8 cellular contexts compared by ENCODE assay signal in the genomic region with DNA sequence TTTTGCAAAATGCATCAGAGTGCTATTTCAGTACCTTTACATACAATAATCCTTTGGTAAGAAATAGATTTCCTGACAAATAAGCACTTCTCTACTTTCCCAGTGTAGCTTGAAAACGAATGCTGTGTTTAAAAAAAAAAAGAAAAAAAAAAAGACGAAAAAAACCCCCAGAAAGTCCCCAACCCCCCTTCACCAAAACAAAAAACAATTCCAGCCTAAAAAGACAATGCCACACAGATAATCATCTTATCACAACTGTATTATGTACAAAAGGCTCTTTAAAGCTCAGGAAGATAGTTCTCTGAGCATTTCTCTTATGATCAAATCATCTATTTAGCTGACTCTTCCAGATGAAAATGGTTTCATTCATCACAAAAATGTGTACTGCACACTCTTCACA. TPM values are rescaled to one million over a fixed set of nuclear protein-coding genes. Genes with fewer than 3 reads are reported as not detected.
DNase-seq lines count a peak whose midpoint lies in the region; ATAC-seq and TF ChIP-seq lines count a peak whose summit lies in the region.

No MANE protein-coding gene starts in this region.

- H3K27ac Mint-ChIP-seq in GM23338: no peak overlapping the region
- no peak overlapping the region for H3K27ac Mint-ChIP-seq in activated CD8-positive, alpha-beta T cell treated with anti-CD3 and anti-CD28 coated beads for 36 hours

- WGBS in gastroesophageal sphincter (ENCODE audit: low coverage in 1 of 2), 2 donors: 0% methylated on average over 1 to 2 of the region's 2 CpGs

- H3K4me1 ChIP-seq in GM23338 (ENCODE audit: insufficient read depth): peaks cover 31% of the 10 kb centered on the region
- peaks cover 5 to 75% (median 8%) of the 10 kb centered on the region in 3 donors for H3K4me1 ChIP-seq in gastroesophageal sphincter
- H3K4me1 ChIP-seq in gastrocnemius medialis: peaks cover 30 to 31% of the 10 kb centered on the region in 2 donors

- H3K36me3 Mint-ChIP-seq in GM23338 (ENCODE audit: low read depth): peaks cover 32% of the 10 kb centered on the region
- H3K36me3 Mint-ChIP-seq in activated CD8-positive, alpha-beta T cell treated with anti-CD3 and anti-CD28 coated beads for 36 hours (ENCODE audit: low read depth): no peaks in the 10 kb centered on the region

- TF ChIP-seq POLR2A in gastroesophageal sphincter (IDR thresholded peaks at IDR 0.05) (no peak), gastrocnemius medialis (IDR thresholded peaks at IDR 0.05) (no peak)

- H4K20me1 ChIP-seq in GM23338 (replicated peaks; ENCODE audit: insufficient read depth): no peaks in the 10 kb centered on the region

- H3K9me3 ChIP-seq in gastroesophageal sphincter (no peaks in the 10 kb centered on the region), gastrocnemius medialis (no peaks in the 10 kb centered on the region)

- H3K79me2 ChIP-seq in GM23338 (replicated peaks; ENCODE audit: insufficient read depth): peaks cover 62% of the 10 kb centered on the region

- no peak for TF ChIP-seq EP300 in gastroesophageal sphincter (IDR thresholded peaks at IDR 0.05)

- peaks cover 8% of the 10 kb centered on the region for H3K27me3 Mint-ChIP-seq in GM23338 (ENCODE audit: insufficient read depth, low read depth, poor library complexity)
- peaks cover 45% of the 10 kb centered on the region for H3K27me3 Mint-ChIP-seq in activated CD8-positive, alpha-beta T cell treated with anti-CD3 and anti-CD28 coated beads for 36 hours

- ATAC-seq in GM23338 (no peak), gastroesophageal sphincter (no peak), gastrocnemius medialis (no peak), GM19455 (IDR thresholded peaks at IDR 0.05; ENCODE audit: unreplicated experiment) (no peak)
- ATAC-seq in activated CD8-positive, alpha-beta T cell treated with anti-CD3 and anti-CD28 coated beads for 36 hours: no peak

- no peak overlapping the region for H3K27ac ChIP-seq in GM23338 (ENCODE audit: low read depth)
- peak overlapping the region; percentile 97 to 100 (median 98) for H3K27ac ChIP-seq in gastroesophageal sphincter
- H3K27ac ChIP-seq in gastrocnemius medialis: peak overlapping the region; percentile 96 to 99 (median 98)

- H2AFZ ChIP-seq in GM23338: no peak overlapping the region

- POLR2A ChIA-PET in activated CD8-positive, alpha-beta T cell treated with anti-CD3 and anti-CD28 coated beads for 36 hours (lab: Charles Lee): interaction anchor here (0.6 kb wide), 1 partner anchor 498 kb away, joined by 3 read pairs; no protein-coding TSS in a partner anchor

- in situ Hi-C loops in gastrocnemius medialis (cut with MboI; ENCODE audit: low sequenced_read_pairs in 4 of 4): no loop called here

- TF ChIP-seq CTCF in GM23338 (conservative IDR thresholded peaks at IDR 0.05; ENCODE audit: low read depth in 2 of 2): no peak
- no peak for TF ChIP-seq CTCF in activated CD8-positive, alpha-beta T cell treated with anti-CD3 and anti-CD28 coated beads for 36 hours (IDR thresholded peaks at IDR 0.05)
- TF ChIP-seq CTCF in gastroesophageal sphincter (IDR thresholded peaks at IDR 0.05): no peak
- no peak for TF ChIP-seq CTCF in gastrocnemius medialis (IDR thresholded peaks at IDR 0.05 in 4 of 5, conservative IDR thresholded peaks at IDR 0.05 in 1 of 5)

- H3K4me3 ChIP-seq in GM23338 (peak overlapping the region; percentile 88), gastroesophageal sphincter (peak overlapping the region; percentile 83 to 93), gastrocnemius medialis (peak overlapping the region; percentile 81 to 98 (median 91))

- H3K36me3 ChIP-seq in GM23338 (ENCODE audit: insufficient read depth): no peaks in the 10 kb centered on the region; the same call in 1 of the 2 replicates
- H3K36me3 ChIP-seq in gastroesophageal sphincter: peaks cover 0 to 8% of the 10 kb centered on the region in 2 donors
- H3K36me3 ChIP-seq in gastrocnemius medialis: no peaks in the 10 kb centered on the region

- DNase-seq in GM23338 (ENCODE audit: low spot score) (no peak), gastrocnemius medialis (no peak), NCI-H2171 (lab: John Stamatoyannopoulos, UW) (no peak), dedifferentiated amniotic fluid mesenchymal stem cell (ENCODE audit: extremely low spot score) (no peak)
- no peak for DNase-seq in activated CD8-positive, alpha-beta T cell treated with anti-CD3 and anti-CD28 coated beads for 36 hours
- no peak for DNase-seq in activated CD8-positive, alpha-beta memory T cell treated with anti-CD3 and anti-CD28 coated beads, Interleukin-2, amount 50 U/mL, for 4 hours

- no peaks in the 10 kb centered on the region; the same call in 1 of the 2 replicates for H3F3A ChIP-seq in GM23338 (replicated peaks; ENCODE audit: low read depth)

- CTCF ChIA-PET in activated CD8-positive, alpha-beta T cell treated with anti-CD3 and anti-CD28 coated beads for 36 hours (lab: Charles Lee): interaction anchor here (0.9 to 1.5 kb wide), 3 partner anchors 14 to 106 kb away, joined by 3 read pairs; no protein-coding TSS in a partner anchor

- H3K9me3 Mint-ChIP-seq in GM23338: no peaks in the 10 kb centered on the region; the same call in 2 of the 3 replicates
- no peaks in the 10 kb centered on the region for H3K9me3 Mint-ChIP-seq in activated CD8-positive, alpha-beta T cell treated with anti-CD3 and anti-CD28 coated beads for 36 hours

- H3K27me3 ChIP-seq in GM23338 (ENCODE audit: insufficient read depth): no peaks in the 10 kb centered on the region
- H3K27me3 ChIP-seq in gastroesophageal sphincter: no peaks in the 10 kb centered on the region
- no peaks in the 10 kb centered on the region for H3K27me3 ChIP-seq in gastrocnemius medialis

- no peaks in the 10 kb centered on the region for H3K9me2 ChIP-seq in GM23338 (ENCODE audit: insufficient read depth)

- H3K4me3 Mint-ChIP-seq in GM23338: peak overlapping the region; percentile 99
- H3K4me3 Mint-ChIP-seq in activated CD8-positive, alpha-beta T cell treated with anti-CD3 and anti-CD28 coated beads for 36 hours: peak overlapping the region; percentile 81

- H3K4me2 ChIP-seq in GM23338: peak overlapping the region; percentile 77

- peaks cover 45% of the 10 kb centered on the region for H3K4me1 Mint-ChIP-seq in GM23338
- H3K4me1 Mint-ChIP-seq in activated CD8-positive, alpha-beta T cell treated with anti-CD3 and anti-CD28 coated beads for 36 hours (ENCODE audit: low read depth): peaks cover 28% of the 10 kb centered on the region

- intact Hi-C loops in activated CD8-positive, alpha-beta T cell treated with anti-CD3 and anti-CD28 coated beads for 36 hours (cut with micrococcal nuclease): no loop called here
- intact Hi-C loops in gastrocnemius medialis (cut with DNase I; ENCODE audit: low total_unique reads): no loop called here

TF ChIP-seq in GM23338, 12 proteins besides CTCF, POLR2A, EP300 and RAD21 (continues in another document):
- TF ChIP-seq, protein P1, sequence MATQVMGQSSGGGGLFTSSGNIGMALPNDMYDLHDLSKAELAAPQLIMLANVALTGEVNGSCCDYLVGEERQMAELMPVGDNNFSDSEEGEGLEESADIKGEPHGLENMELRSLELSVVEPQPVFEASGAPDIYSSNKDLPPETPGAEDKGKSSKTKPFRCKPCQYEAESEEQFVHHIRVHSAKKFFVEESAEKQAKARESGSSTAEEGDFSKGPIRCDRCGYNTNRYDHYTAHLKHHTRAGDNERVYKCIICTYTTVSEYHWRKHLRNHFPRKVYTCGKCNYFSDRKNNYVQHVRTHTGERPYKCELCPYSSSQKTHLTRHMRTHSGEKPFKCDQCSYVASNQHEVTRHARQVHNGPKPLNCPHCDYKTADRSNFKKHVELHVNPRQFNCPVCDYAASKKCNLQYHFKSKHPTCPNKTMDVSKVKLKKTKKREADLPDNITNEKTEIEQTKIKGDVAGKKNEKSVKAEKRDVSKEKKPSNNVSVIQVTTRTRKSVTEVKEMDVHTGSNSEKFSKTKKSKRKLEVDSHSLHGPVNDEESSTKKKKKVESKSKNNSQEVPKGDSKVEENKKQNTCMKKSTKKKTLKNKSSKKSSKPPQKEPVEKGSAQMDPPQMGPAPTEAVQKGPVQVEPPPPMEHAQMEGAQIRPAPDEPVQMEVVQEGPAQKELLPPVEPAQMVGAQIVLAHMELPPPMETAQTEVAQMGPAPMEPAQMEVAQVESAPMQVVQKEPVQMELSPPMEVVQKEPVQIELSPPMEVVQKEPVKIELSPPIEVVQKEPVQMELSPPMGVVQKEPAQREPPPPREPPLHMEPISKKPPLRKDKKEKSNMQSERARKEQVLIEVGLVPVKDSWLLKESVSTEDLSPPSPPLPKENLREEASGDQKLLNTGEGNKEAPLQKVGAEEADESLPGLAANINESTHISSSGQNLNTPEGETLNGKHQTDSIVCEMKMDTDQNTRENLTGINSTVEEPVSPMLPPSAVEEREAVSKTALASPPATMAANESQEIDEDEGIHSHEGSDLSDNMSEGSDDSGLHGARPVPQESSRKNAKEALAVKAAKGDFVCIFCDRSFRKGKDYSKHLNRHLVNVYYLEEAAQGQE (IDR thresholded peaks at IDR 0.05; ENCODE audit: unreplicated experiment): no peak
- TF ChIP-seq NANOG (IDR thresholded peaks at IDR 0.05; ENCODE audit: borderline replicate concordance) (no peak), EZH2 (IDR thresholded peaks at IDR 0.05; ENCODE audit: low read depth, unreplicated experiment) (no peak), CREB1 (CRISPR knock-in tag; IDR thresholded peaks at IDR 0.05; ENCODE audit: low read depth) (no peak), STAT1 (IDR thresholded peaks at IDR 0.05; ENCODE audit: unreplicated experiment) (no peak), POLR2AphosphoS5 (IDR thresholded peaks at IDR 0.05; ENCODE audit: low read depth) (no peak)

RNA-seq across cellular contexts. Expression of gene FERMT2, which starts 1.6 kb away (rescaled TPM):
- 102 and 108 TPM in 2 replicates for total RNA-seq in GM23338 (2014; rRNA removed; shearing (Covaris generic))
- polyA plus RNA-seq in GM23338 (2016; fragmentation: Nextera tagmentation; extraction: Ambion mirVana): 148 and 152 TPM in 2 replicates
- 1 to 10 TPM in 1 of 2 experiments, under 1 TPM in 1; 0.77 to 1.0 TPM for total RNA-seq in activated CD8-positive, alpha-beta T cell treated with anti-CD3 and anti-CD28 coated beads for 36 hours
- total RNA-seq in gastroesophageal sphincter (100 to 1,000 TPM; 364 to 398 (median 388) TPM), gastrocnemius medialis (10 to 100 TPM; 44.0 to 75.9 (median 59.7) TPM)

Comparison
In these comparisons a context has a peak if more than half of its experiments do, and no peak if none do; other contexts are left out.
1. RNA of gene FERMT2, which starts 1.6 kb away (total RNA-seq): 364 to 398 TPM in gastroesophageal sphincter, 102 to 108 TPM in GM23338 and 44.0 to 75.9 TPM in gastrocnemius medialis; 0.77 to 1.0 TPM in activated CD8-positive, alpha-beta T cell treated with anti-CD3 and anti-CD28 coated beads for 36 hours; every median in the first group is over 10 times any median in the second.
2. Peak in every context shown above with its lines, with median percentiles within 50 percentile points of each other: H3K4me3 ChIP-seq.